Comparison of ENCODE assay signal across 8 cellular contexts in the genomic region with DNA sequence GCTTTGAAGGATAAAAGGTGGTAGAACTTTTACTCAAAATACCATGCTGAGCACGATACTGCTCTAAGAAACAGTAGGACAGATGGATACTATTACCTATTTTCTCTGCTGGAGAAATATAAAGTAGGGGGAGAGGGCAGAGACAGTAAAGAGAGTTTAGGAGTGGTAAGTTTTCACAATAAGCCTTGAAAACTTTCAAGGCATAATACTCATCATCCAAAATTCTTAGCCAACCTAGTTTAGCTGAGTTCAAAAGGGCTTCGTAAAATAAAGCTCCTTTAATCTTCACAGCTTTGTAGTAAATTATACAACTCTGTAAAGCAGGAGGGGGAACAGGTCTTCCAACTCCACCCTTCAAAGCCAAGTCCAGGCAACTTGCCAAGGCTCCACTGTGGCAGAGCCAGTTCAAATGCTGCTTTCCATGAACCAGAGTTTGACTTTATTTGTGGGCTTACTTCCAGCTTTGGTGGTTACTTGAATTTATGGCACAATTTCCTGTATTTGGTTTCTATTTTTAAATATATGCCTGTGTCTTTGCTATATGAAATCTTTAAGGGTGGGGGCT. TPM values are rescaled to one million over a fixed set of nuclear protein-coding genes. Genes with fewer than 3 reads are reported as not detected.
A peak's percentile ranks its signal among the peaks of the same experiment; 100 is the strongest.
DNase-seq lines count a peak whose midpoint lies in the region; ATAC-seq, FAIRE-seq and TF ChIP-seq lines count a peak whose summit lies in the region.

No MANE protein-coding gene starts in this region.

- H3K9ac ChIP-seq in endothelial cell of umbilical vein (replicated peaks; ENCODE audit: extremely low read depth, insufficient read depth, low read length): no peak overlapping the region
- no peak overlapping the region for H3K9ac ChIP-seq in parathyroid adenoma

- CTCF ChIA-PET in endothelial cell of umbilical vein (lab: Charles Lee): interaction anchor here (0.6 to 1.5 kb wide), 2 partner anchors 37 to 83 kb away, joined by 3 to 4 read pairs; a partner anchor contains a TSS
- CTCF ChIA-PET in HEK293T (lab: Yijun Ruan, JAX): no interaction called here

- H3K9me3 ChIP-seq in endothelial cell of umbilical vein (replicated peaks; ENCODE audit: control insufficient read depth, insufficient read depth, low read length) (no peaks in the 10 kb centered on the region), parathyroid adenoma (ENCODE audit: control insufficient read depth, low read length) (no peaks in the 10 kb centered on the region)

- dilution Hi-C loops in endothelial cell of umbilical vein (cut with MboI; ENCODE audit: extremely low pct_ligation_motif_present, low sequenced_read_pairs): no loop called here

- no peak for ATAC-seq in HG03135 (IDR thresholded peaks at IDR 0.05; ENCODE audit: unreplicated experiment)

- TF ChIP-seq CTCF in endothelial cell of umbilical vein (IDR thresholded peaks at IDR 0.05; ENCODE audit: extremely low read depth in 1 of 2, insufficient read depth in 1 of 2, low read depth in 1 of 2, low read length in 2 of 2) (no peak), parathyroid adenoma (IDR thresholded peaks at IDR 0.05) (no peak), D721Med (IDR thresholded peaks at IDR 0.05; ENCODE audit: insufficient read depth, missing control alignments) (no peak)

- H3K36me3 ChIP-seq in endothelial cell of umbilical vein (ENCODE audit: control insufficient read depth in 2 of 2, extremely low read depth in 1 of 2, insufficient read depth in 2 of 2, low read length in 2 of 2) (peaks cover 19 to 35% of the 10 kb centered on the region in 2 experiments), parathyroid adenoma (ENCODE audit: control insufficient read depth, insufficient read depth, low read length) (no peaks in the 10 kb centered on the region)

- H3K79me2 ChIP-seq in endothelial cell of umbilical vein (ENCODE audit: control insufficient read depth, insufficient read depth, low read length) (no peaks in the 10 kb centered on the region), parathyroid adenoma (no peaks in the 10 kb centered on the region)

- H3K27ac ChIP-seq in endothelial cell of umbilical vein (ENCODE audit: insufficient read depth, low read depth, low read length) (no peak overlapping the region), parathyroid adenoma (peak overlapping the region; percentile 32)

- no peak for TF ChIP-seq POLR2A in endothelial cell of umbilical vein (IDR thresholded peaks at IDR 0.05; ENCODE audit: low read depth, low read length)

- H3K27me3 ChIP-seq in endothelial cell of umbilical vein (ENCODE audit: control insufficient read depth in 2 of 2, insufficient read depth in 2 of 2, low read length in 2 of 2) (no peaks in the 10 kb centered on the region), parathyroid adenoma (ENCODE audit: control insufficient read depth, insufficient read depth, low read length) (no peaks in the 10 kb centered on the region)

- BruUV-seq in endothelial cell of umbilical vein (replicated peaks; lab: Mats Ljungman, UMichigan): no TSS peak

- H2AFZ ChIP-seq in endothelial cell of umbilical vein (ENCODE audit: low read depth, low read length): no peak overlapping the region
- H2AFZ ChIP-seq in parathyroid adenoma: no peak overlapping the region

- peak; percentile 53 for DNase-seq in DMS79 (lab: John Stamatoyannopoulos, UW)
- DNase-seq in NCI-H1694 treated with DMSO at 0.1 percent for 48 hours (lab: John Stamatoyannopoulos, UW): peak; percentile 42
- peak; percentile 80 for DNase-seq in endothelial cell of umbilical vein (ENCODE audit: low read depth, low spot score)
- no peak for DNase-seq in HEK293T (ENCODE audit: extremely low spot score)
- DNase-seq in activated CD4-positive, alpha-beta T cell treated with anti-CD3 and anti-CD28 coated beads for 1 hour: no peak
- DNase-seq in D721Med (ENCODE audit: insufficient read length, low spot score): no peak

- POLR2A ChIA-PET in endothelial cell of umbilical vein (lab: Charles Lee) (no interaction called here), HEK293T (lab: Yijun Ruan, JAX) (no interaction called here)

- H3K4me2 ChIP-seq in endothelial cell of umbilical vein (ENCODE audit: insufficient read depth, low read length): peak overlapping the region; percentile 7
- peak overlapping the region; percentile 55 for H3K4me2 ChIP-seq in parathyroid adenoma (ENCODE audit: low read length)

- no peak overlapping the region for H3K4me3 ChIP-seq in endothelial cell of umbilical vein (replicated peaks in 1 of 3; ENCODE audit: insufficient read depth in 1 of 3, low read depth in 1 of 3, low read length in 3 of 3)
- peak overlapping the region; percentile 27 for H3K4me3 ChIP-seq in parathyroid adenoma (ENCODE audit: low read depth, low read length)

- FAIRE-seq in endothelial cell of umbilical vein (lab: Jason Lieb, UNC) (peak; percentile 88), D721Med (lab: Jason Lieb, UNC) (no peak)

- H3K9me1 ChIP-seq in endothelial cell of umbilical vein (replicated peaks; ENCODE audit: control insufficient read depth, extremely low read depth, insufficient read depth, low read length): no peaks in the 10 kb centered on the region

- peaks cover 55% of the 10 kb centered on the region for H3K4me1 ChIP-seq in endothelial cell of umbilical vein (ENCODE audit: control insufficient read depth, extremely low read depth, insufficient read depth, low read length)
- H3K4me1 ChIP-seq in parathyroid adenoma: peaks cover 17% of the 10 kb centered on the region

- H4K20me1 ChIP-seq in endothelial cell of umbilical vein (replicated peaks; ENCODE audit: control insufficient read depth, extremely low read depth, insufficient read depth, low read length): peaks cover 11% of the 10 kb centered on the region

- intact Hi-C loops in endothelial cell of umbilical vein (cut with micrococcal nuclease): loop anchor here (2.0 kb wide), 1 partner anchor 32 kb away; a partner anchor contains a TSS

TF ChIP-seq in endothelial cell of umbilical vein, 7 proteins besides CTCF, POLR2A, EP300 and RAD21:
- no peak for TF ChIP-seq EZH2 (IDR thresholded peaks at IDR 0.05; ENCODE audit: borderline replicate concordance, low read depth, low read length, severe bottlenecking)
- no peak for TF ChIP-seq JUN (IDR thresholded peaks at IDR 0.05; ENCODE audit: borderline replicate concordance, insufficient read depth, insufficient read length, low read depth)
- no peak for TF ChIP-seq MYC (IDR thresholded peaks at IDR 0.05; ENCODE audit: low read depth, low read length)

TF ChIP-seq in HEK293T, 16 proteins besides CTCF, POLR2A, EP300 and RAD21:
- TF ChIP-seq CTBP1 (IDR thresholded peaks at IDR 0.05; ENCODE audit: borderline replicate concordance) (no peak), NFRKB (IDR thresholded peaks at IDR 0.05) (no peak), HDGF (IDR thresholded peaks at IDR 0.05; ENCODE audit: borderline replicate concordance) (no peak), L3MBTL2 (conservative IDR thresholded peaks at IDR 0.05) (no peak), ARNT (IDR thresholded peaks at IDR 0.05) (no peak), SUZ12 (IDR thresholded peaks at IDR 0.05) (no peak), FOXM1 (IDR thresholded peaks at IDR 0.05; ENCODE audit: borderline replicate concordance) (no peak), FOXA1 (IDR thresholded peaks at IDR 0.05) (no peak), SP1 (IDR thresholded peaks at IDR 0.05) (no peak)
- TF ChIP-seq, protein P1, sequence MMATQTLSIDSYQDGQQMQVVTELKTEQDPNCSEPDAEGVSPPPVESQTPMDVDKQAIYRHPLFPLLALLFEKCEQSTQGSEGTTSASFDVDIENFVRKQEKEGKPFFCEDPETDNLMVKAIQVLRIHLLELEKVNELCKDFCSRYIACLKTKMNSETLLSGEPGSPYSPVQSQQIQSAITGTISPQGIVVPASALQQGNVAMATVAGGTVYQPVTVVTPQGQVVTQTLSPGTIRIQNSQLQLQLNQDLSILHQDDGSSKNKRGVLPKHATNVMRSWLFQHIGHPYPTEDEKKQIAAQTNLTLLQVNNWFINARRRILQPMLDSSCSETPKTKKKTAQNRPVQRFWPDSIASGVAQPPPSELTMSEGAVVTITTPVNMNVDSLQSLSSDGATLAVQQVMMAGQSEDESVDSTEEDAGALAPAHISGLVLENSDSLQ (IDR thresholded peaks at IDR 0.05): no peak
TF ChIP-seq in HEK293T: peak in this region for 0.

RNA-seq across cellular contexts. Expression of a gene that starts 15.5 kb away (rescaled TPM):
- not detected in 2 replicates for total RNA-seq in endothelial cell of umbilical vein
- polyA plus RNA-seq in endothelial cell of umbilical vein: not detected in 2 replicates
- not detected in 2 replicates for polyA plus RNA-seq in endothelial cell of umbilical vein (2011; cell fraction: cytosol; rRNA removed)
- not detected in 2 replicates for polyA plus RNA-seq in endothelial cell of umbilical vein (2011; cell fraction: nucleus; rRNA removed)
- polyA plus RNA-seq in endothelial cell of umbilical vein (2012): not detected in 2 replicates
- not detected in 2 replicates for polyA minus RNA-seq in endothelial cell of umbilical vein
- polyA minus RNA-seq in endothelial cell of umbilical vein (2011; cell fraction: cytosol; rRNA and poly(A)+ RNA removed): not detected
- polyA minus RNA-seq in endothelial cell of umbilical vein (2011; cell fraction: nucleus; rRNA and poly(A)+ RNA removed): not detected in 2 replicates

RNA-seq across cellular contexts. Expression of a gene that starts 19.0 kb away (rescaled TPM):
- total RNA-seq in endothelial cell of umbilical vein: 28.4 and 29.6 TPM in 2 replicates
- 28.3 and 31.5 TPM in 2 replicates for polyA plus RNA-seq in endothelial cell of umbilical vein
- polyA plus RNA-seq in endothelial cell of umbilical vein (2011; cell fraction: cytosol; rRNA removed): 43.6 and 50.5 TPM in 2 replicates
- 28.4 and 35.1 TPM in 2 replicates for polyA plus RNA-seq in endothelial cell of umbilical vein (2011; cell fraction: nucleus; rRNA removed)
- 25.5 and 33.3 TPM in 2 replicates for polyA plus RNA-seq in endothelial cell of umbilical vein (2012)
- 28.5 and 28.9 TPM in 2 replicates for polyA minus RNA-seq in endothelial cell of umbilical vein
- 26.0 TPM for polyA minus RNA-seq in endothelial cell of umbilical vein (2011; cell fraction: cytosol; rRNA and poly(A)+ RNA removed)
- polyA minus RNA-seq in endothelial cell of umbilical vein (2011; cell fraction: nucleus; rRNA and poly(A)+ RNA removed): 19.5 and 28.5 TPM in 2 replicates

RNA-seq across cellular contexts. Expression of a gene that starts 31.7 kb away (rescaled TPM):
- 81.7 and 81.9 TPM in 2 replicates for total RNA-seq in endothelial cell of umbilical vein
- 28.7 and 30.0 TPM in 2 replicates for polyA plus RNA-seq in endothelial cell of umbilical vein
- polyA plus RNA-seq in endothelial cell of umbilical vein (2011; cell fraction: cytosol; rRNA removed): 31.2 and 35.1 TPM in 2 replicates
- 34.6 and 41.2 TPM in 2 replicates for polyA plus RNA-seq in endothelial cell of umbilical vein (2011; cell fraction: nucleus; rRNA removed)
- polyA plus RNA-seq in endothelial cell of umbilical vein (2012): 32.4 and 40.1 TPM in 2 replicates
- polyA minus RNA-seq in endothelial cell of umbilical vein: 50.9 and 58.0 TPM in 2 replicates
- polyA minus RNA-seq in endothelial cell of umbilical vein (2011; cell fraction: cytosol; rRNA and poly(A)+ RNA removed): 27.1 TPM
- polyA minus RNA-seq in endothelial cell of umbilical vein (2011; cell fraction: nucleus; rRNA and poly(A)+ RNA removed): 38.6 and 39.4 TPM in 2 replicates

Comparison
In these comparisons a context has a peak if more than half of its experiments do, and no peak if none do; other contexts are left out.
1. DNase-seq: peak in DMS79 (single experiment), NCI-H1694 treated with DMSO at 0.1 percent for 48 hours (single experiment) and endothelial cell of umbilical vein (single experiment); none in HEK293T (single experiment), activated CD4-positive, alpha-beta T cell treated with anti-CD3 and anti-CD28 coated beads for 1 hour (single experiment) and D721Med (single experiment).